ENCODE assay signal across 12 cellular contexts in the genomic region with DNA sequence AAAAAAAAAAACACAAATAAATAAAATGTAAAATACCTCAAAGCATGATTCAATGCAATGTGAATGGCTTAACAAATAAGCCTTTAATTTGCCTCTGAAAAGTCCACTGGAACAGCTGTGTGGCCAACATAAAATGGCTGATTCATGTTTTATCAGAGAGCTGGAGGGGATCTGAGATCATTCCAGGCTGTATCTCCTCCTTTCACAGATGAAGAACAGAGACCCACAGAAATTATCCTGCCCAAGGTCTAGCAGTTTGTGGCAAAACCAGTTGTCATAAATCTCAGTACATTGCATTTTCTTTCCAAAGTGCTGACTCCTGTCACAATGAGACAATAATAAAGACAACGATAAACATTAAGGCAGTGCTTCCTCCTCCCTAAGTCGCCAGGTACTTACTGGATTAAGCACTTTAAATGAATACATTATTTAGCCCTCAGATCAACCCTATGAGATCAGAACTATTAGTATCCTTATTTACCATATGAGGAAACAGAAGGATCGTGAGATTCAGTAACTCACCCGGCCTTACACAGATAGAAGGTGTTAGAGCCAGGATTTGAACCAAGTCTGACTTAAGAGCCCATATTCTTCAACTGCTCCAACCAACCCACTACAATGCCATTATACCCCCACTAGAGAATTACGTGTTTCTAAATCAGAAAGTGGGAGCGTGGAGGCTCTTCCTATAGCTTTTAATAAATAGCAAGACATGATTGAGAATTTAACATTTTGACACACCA.
DNase-seq lines count a peak whose midpoint lies in the region; ATAC-seq and TF ChIP-seq lines count a peak whose summit lies in the region.
"Had no signal": no experiment of that assay in that cellular context is flagged by ENCODE, and none has a peak within 500 bp of the region (broad histone marks: within the 10 kb centered on the region; RNA-seq: fewer than 3 reads in every experiment).

No MANE protein-coding gene starts in this region.

- no peaks in the 10 kb centered on the region for H3K27me3 ChIP-seq in GM23248 (replicated peaks; ENCODE audit: insufficient read depth)
- H3K27me3 ChIP-seq in fibroblast of lung (ENCODE audit: control insufficient read depth, insufficient read depth, low read length): no peaks in the 10 kb centered on the region
- H3K27me3 ChIP-seq: breast epithelium had no signal

- peaks cover 72% of the 10 kb centered on the region for H3F3A ChIP-seq in GM23248 (ENCODE audit: insufficient read depth)

- in situ Hi-C loops in GM23248 (cut with MboI): no loop called here

- H3K9ac ChIP-seq in GM23248 (no peak overlapping the region), SK-N-MC (ENCODE audit: insufficient read length) (no peak overlapping the region), fibroblast of lung (ENCODE audit: insufficient read depth, low read length) (no peak overlapping the region)

- ATAC-seq in HG03159 (IDR thresholded peaks at IDR 0.05; ENCODE audit: unreplicated experiment): no peak
- ATAC-seq in GM19328 (IDR thresholded peaks at IDR 0.05; ENCODE audit: unreplicated experiment): no peak

- H3K79me2 ChIP-seq in GM23248 (ENCODE audit: insufficient read depth) (peaks cover 29% of the 10 kb centered on the region), fibroblast of lung (ENCODE audit: control insufficient read depth, insufficient read depth, low read length) (peaks cover 3% of the 10 kb centered on the region)

- H3K4me3 ChIP-seq in GM23248 (no peak overlapping the region), SK-N-MC (no peak overlapping the region), fibroblast of lung (replicated peaks in 1 of 4; ENCODE audit: control extremely low read depth in 1 of 4, insufficient read depth in 1 of 4, low read depth in 3 of 4, low read length in 4 of 4) (no peak overlapping the region)
- H3K4me3 ChIP-seq: breast epithelium had no signal

- TF ChIP-seq CTCF in fibroblast of lung (conservative IDR thresholded peaks at IDR 0.05 in 1 of 2, IDR thresholded peaks at IDR 0.05 in 1 of 2; ENCODE audit: low read depth in 1 of 2, low read length in 2 of 2): no peak

- peak overlapping the region; percentile 55; the same call in 1 of the 2 replicates for H3K27ac ChIP-seq in GM23248
- 0 out of 2 replicates have a peak overlapping the region, but pooled peaks have one; percentile 2 for H3K27ac ChIP-seq in SK-N-MC
- peak overlapping the region; percentile 49 for H3K27ac ChIP-seq in fibroblast of lung (ENCODE audit: insufficient read depth, low read length)

- no peaks in the 10 kb centered on the region for H3K36me3 ChIP-seq in GM23248 (ENCODE audit: low read depth)
- no peaks in the 10 kb centered on the region for H3K36me3 ChIP-seq in SK-N-MC (ENCODE audit: insufficient read depth, low read length)
- H3K36me3 ChIP-seq in fibroblast of lung (ENCODE audit: control insufficient read depth, insufficient read depth, low read length): no peaks in the 10 kb centered on the region
- H3K36me3 ChIP-seq: breast epithelium had no signal

- DNase-seq in GM23248: peak; percentile 75
- no peak for DNase-seq in SK-N-MC (ENCODE audit: low read depth, low spot score)
- peak in 1 of 2 donors; percentile 78 for DNase-seq in fibroblast of lung (ENCODE audit: low read depth in 2 of 2)
- DNase-seq in renal cortical epithelial cell (ENCODE audit: low read depth): peak; percentile 33
- DNase-seq in activated CD4-positive, CD25-positive, alpha-beta regulatory T cell treated with anti-CD3 and anti-CD28 coated beads, Interleukin-2, amount 50 U/mL, for 72 hours: no peak
- DNase-seq in GF-D8 (lab: John Stamatoyannopoulos, UW): no peak
- DNase-seq: DMS53, NCI-H2107, occipital lobe had no signal

- H2AFZ ChIP-seq in GM23248: no peak overlapping the region
- H2AFZ ChIP-seq in fibroblast of lung (ENCODE audit: low read length): no peak overlapping the region

- H3K4me2 ChIP-seq in GM23248 (ENCODE audit: unreplicated experiment) (peak overlapping the region; percentile 16), fibroblast of lung (ENCODE audit: extremely low read depth, insufficient read depth, low read length) (no peak overlapping the region)

- 93% methylated on average over 6 of the region's 6 CpGs for WGBS in GM23248 (ENCODE audit: low coverage in 1 of 2, low lambda C conversion rate in 2 of 2, missing lambda C conversion rate in 2 of 2), 2 experiments

- H4K20me1 ChIP-seq in GM23248 (ENCODE audit: insufficient read depth) (no peaks in the 10 kb centered on the region), fibroblast of lung (ENCODE audit: control insufficient read depth, extremely low read depth, insufficient read depth, low read length) (no peaks in the 10 kb centered on the region)

- H3K9me2 ChIP-seq in GM23248 (ENCODE audit: insufficient read depth): no peaks in the 10 kb centered on the region

- H3K9me3 ChIP-seq in GM23248 (ENCODE audit: low read depth): no peaks in the 10 kb centered on the region
- H3K9me3 ChIP-seq in SK-N-MC (ENCODE audit: low read depth, low read length): no peaks in the 10 kb centered on the region
- H3K9me3 ChIP-seq in fibroblast of lung (ENCODE audit: control insufficient read depth, insufficient read depth, low read depth, low read length): no peaks in the 10 kb centered on the region
- H3K9me3 ChIP-seq: breast epithelium had no signal

- H3K4me1 ChIP-seq in GM23248 (ENCODE audit: insufficient read depth): peaks cover 73% of the 10 kb centered on the region
- peaks cover 31% of the 10 kb centered on the region for H3K4me1 ChIP-seq in fibroblast of lung (ENCODE audit: control insufficient read depth, extremely low read depth, insufficient read depth, low read length)
- H3K4me1 ChIP-seq: breast epithelium had no signal

Comparison
In these comparisons a context has a peak if more than half of its experiments do, and no peak if none do; other contexts are left out.
1. DNase-seq: peak in GM23248 (single experiment) and renal cortical epithelial cell (single experiment); none in SK-N-MC (single experiment), activated CD4-positive, CD25-positive, alpha-beta regulatory T cell treated with anti-CD3 and anti-CD28 coated beads, Interleukin-2, amount 50 U/mL, for 72 hours (single experiment) and GF-D8 (single experiment).
2. H3K27ac ChIP-seq: peak in every context shown above with its lines; median percentile 55 in GM23248; 49 in fibroblast of lung; 2 in SK-N-MC.